Comparison of ENCODE assay signal across 10 cellular contexts in genomic region chr10:88986549-88987242, GRCh38. TPM values are rescaled to one million over a fixed set of nuclear protein-coding genes. Genes with fewer than 3 reads are reported as not detected.
DNase-seq lines count a peak whose midpoint lies in the region; ATAC-seq and TF ChIP-seq lines count a peak whose summit lies in the region.
"Had no signal": no experiment of that assay in that cellular context is flagged by ENCODE, and none has a peak within 500 bp of the region (broad histone marks: within the 10 kb centered on the region; RNA-seq: fewer than 3 reads in every experiment).

No MANE protein-coding gene starts in this region.

- H3K4me2 ChIP-seq in mesendoderm (ENCODE audit: low read length), result no peak overlapping the region
- H3K4me2 ChIP-seq: BLaER1 had no signal

- H3K4me1 ChIP-seq in body of pancreas (peaks cover 16% of the 10 kb centered on the region), mesendoderm (ENCODE audit: control insufficient read depth, low read depth, low read length) (peaks cover 2% of the 10 kb centered on the region)

- no peak for TF ChIP-seq POLR2A in body of pancreas (IDR thresholded peaks at IDR 0.05)

- no peak overlapping the region for H3K9ac ChIP-seq in mesendoderm (ENCODE audit: low read length)
- H3K9ac ChIP-seq: BLaER1 had no signal

- H2BK15ac ChIP-seq in mesendoderm (replicated peaks; ENCODE audit: low read depth), result no peak overlapping the region

- H2BK5ac ChIP-seq in mesendoderm (ENCODE audit: low read length), result no peak overlapping the region

- H3K27me3 ChIP-seq in body of pancreas, result no peaks in the 10 kb centered on the region
- H3K27me3 ChIP-seq in mesendoderm (ENCODE audit: insufficient read depth, low read length, poor library complexity), result no peaks in the 10 kb centered on the region
- H3K27me3 ChIP-seq: BLaER1 had no signal

- no peak overlapping the region for H2BK120ac ChIP-seq in mesendoderm (ENCODE audit: low read depth, low read length)

- no peak overlapping the region for H3K23ac ChIP-seq in mesendoderm (ENCODE audit: low read length)

- no peak overlapping the region for H4K5ac ChIP-seq in mesendoderm (ENCODE audit: low read length)

- H3K4me3 ChIP-seq in body of pancreas (no peak overlapping the region), mesendoderm (ENCODE audit: low read length) (no peak overlapping the region)
- H3K4me3 ChIP-seq: BLaER1, skin epidermis had no signal

- H3K36me3 ChIP-seq in KOPT-K1 (ENCODE audit: insufficient read depth, low read length), result no peaks in the 10 kb centered on the region
- no peaks in the 10 kb centered on the region for H3K36me3 ChIP-seq in body of pancreas (replicated peaks in 1 of 2; ENCODE audit: insufficient read depth in 1 of 2, low read depth in 2 of 2)
- H3K36me3 ChIP-seq in mesendoderm (ENCODE audit: control insufficient read depth, insufficient read depth, low read length), result no peaks in the 10 kb centered on the region
- H3K36me3 ChIP-seq: BLaER1 had no signal

- no peaks in the 10 kb centered on the region for H3K79me2 ChIP-seq in mesendoderm (ENCODE audit: control insufficient read depth, insufficient read depth, low read length)

- TF ChIP-seq CTCF in body of pancreas (IDR thresholded peaks at IDR 0.05), result peak; percentile 47 to 88 (median 78)

- H3K18ac ChIP-seq in mesendoderm (ENCODE audit: low read length), result no peak overlapping the region

- H3K9me3 ChIP-seq in KOPT-K1 (ENCODE audit: insufficient read depth, low read length, poor library complexity, severe bottlenecking) (no peaks in the 10 kb centered on the region), body of pancreas (no peaks in the 10 kb centered on the region)
- H3K9me3 ChIP-seq: BLaER1 had no signal

- intact Hi-C loops in body of pancreas (cut with DNase I), result no loop called here

- H3K4ac ChIP-seq in mesendoderm (ENCODE audit: low read depth, low read length), result no peak overlapping the region

- H4K8ac ChIP-seq in mesendoderm (ENCODE audit: low read depth, low read length), result no peak overlapping the region

- H3K27ac ChIP-seq in KOPT-K1 (ENCODE audit: low read depth, low read length, poor library complexity, severe bottlenecking) (peak overlapping the region; percentile 43), body of pancreas (no peak overlapping the region), mesendoderm (ENCODE audit: low read depth, low read length) (no peak overlapping the region)
- H3K27ac ChIP-seq: BLaER1 had no signal

- no peak overlapping the region for H2AK5ac ChIP-seq in mesendoderm (ENCODE audit: low read length)

- no peak overlapping the region for H3K56ac ChIP-seq in mesendoderm (ENCODE audit: low read length)

- DNase-seq in DMS153 treated with DMSO at 0.1 percent for 48 hours (lab: John Stamatoyannopoulos, UW; ENCODE audit: unreplicated experiment) (peak; percentile 16), DMS153 (lab: John Stamatoyannopoulos, UW) (no peak), body of pancreas (peak; percentile 24 to 47 (median 32)), mesendoderm (peak; percentile 29), NCI-H1048 (lab: John Stamatoyannopoulos, UW) (no peak)

- ATAC-seq in body of pancreas (no peak), GM21360 (IDR thresholded peaks at IDR 0.05; ENCODE audit: unreplicated experiment) (no peak), HG03571 (IDR thresholded peaks at IDR 0.05; ENCODE audit: unreplicated experiment) (no peak)

- H3K79me1 ChIP-seq in mesendoderm (ENCODE audit: low read length), result no peaks in the 10 kb centered on the region

- WGBS in body of pancreas, 2 donors, result 11% methylated on average over 2 of the region's 2 CpGs
- WGBS in mesendoderm (ENCODE audit: extremely low coverage, insufficient coverage, low lambda C conversion rate), result no CpG with 5 or more reads among the region's 2 CpGs

RNA-seq across cellular contexts. Expression of gene FAS, which starts 3.9 kb away (rescaled TPM):
- 10 to 100 TPM; 13.7 to 22.1 TPM for total RNA-seq in body of pancreas
- polyA plus RNA-seq in mesendoderm (2013, experiment 1 of 2), result 0.66 TPM
- 0.88 TPM for polyA plus RNA-seq in mesendoderm (2013, experiment 2 of 2)

RNA-seq across cellular contexts. Expression of gene ACTA2, which starts 34.1 kb away (rescaled TPM):
- 100 to 1,000 TPM in 1 of 2 donors, 10 to 100 TPM in 1; 41.5 to 136 TPM for total RNA-seq in body of pancreas
- polyA plus RNA-seq in mesendoderm (2013, experiment 1 of 2), result 1.5 TPM
- polyA plus RNA-seq in mesendoderm (2013, experiment 2 of 2), result 1.6 TPM

Comparison
In these comparisons a context has a peak if more than half of its experiments do, and no peak if none do; other contexts are left out.
1. DNase-seq: peak in DMS153 treated with DMSO at 0.1 percent for 48 hours (single experiment), body of pancreas (4 of 4) and mesendoderm (single experiment); none in DMS153 (single experiment) and NCI-H1048 (single experiment).